1 cellular context compared by ENCODE assay signal in genomic region chr19:3047307-3048189, GRCh38.
TF ChIP-seq lines count a peak whose summit lies in the region.

No MANE protein-coding gene starts in this region.

TF ChIP-seq in K562, 482 proteins besides CTCF, POLR2A, EP300 and RAD21 (continued from another document and continues in another):
- TF ChIP-seq, protein P1, sequence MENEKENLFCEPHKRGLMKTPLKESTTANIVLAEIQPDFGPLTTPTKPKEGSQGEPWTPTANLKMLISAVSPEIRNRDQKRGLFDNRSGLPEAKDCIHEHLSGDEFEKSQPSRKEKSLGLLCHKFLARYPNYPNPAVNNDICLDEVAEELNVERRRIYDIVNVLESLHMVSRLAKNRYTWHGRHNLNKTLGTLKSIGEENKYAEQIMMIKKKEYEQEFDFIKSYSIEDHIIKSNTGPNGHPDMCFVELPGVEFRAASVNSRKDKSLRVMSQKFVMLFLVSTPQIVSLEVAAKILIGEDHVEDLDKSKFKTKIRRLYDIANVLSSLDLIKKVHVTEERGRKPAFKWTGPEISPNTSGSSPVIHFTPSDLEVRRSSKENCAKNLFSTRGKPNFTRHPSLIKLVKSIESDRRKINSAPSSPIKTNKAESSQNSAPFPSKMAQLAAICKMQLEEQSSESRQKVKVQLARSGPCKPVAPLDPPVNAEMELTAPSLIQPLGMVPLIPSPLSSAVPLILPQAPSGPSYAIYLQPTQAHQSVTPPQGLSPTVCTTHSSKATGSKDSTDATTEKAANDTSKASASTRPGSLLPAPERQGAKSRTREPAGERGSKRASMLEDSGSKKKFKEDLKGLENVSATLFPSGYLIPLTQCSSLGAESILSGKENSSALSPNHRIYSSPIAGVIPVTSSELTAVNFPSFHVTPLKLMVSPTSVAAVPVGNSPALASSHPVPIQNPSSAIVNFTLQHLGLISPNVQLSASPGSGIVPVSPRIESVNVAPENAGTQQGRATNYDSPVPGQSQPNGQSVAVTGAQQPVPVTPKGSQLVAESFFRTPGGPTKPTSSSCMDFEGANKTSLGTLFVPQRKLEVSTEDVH (IDR thresholded peaks at IDR 0.05; ENCODE audit: low read depth, partially characterized antibody) = no peak
- TF ChIP-seq SETDB1 (IDR thresholded peaks at IDR 0.05; ENCODE audit: low read length) = no peak
- TF ChIP-seq SIN3B (IDR thresholded peaks at IDR 0.05; ENCODE audit: low read depth) = no peak
- no peak for TF ChIP-seq MLX (CRISPR knock-in tag; conservative IDR thresholded peaks at IDR 0.05)
- TF ChIP-seq HLTF (IDR thresholded peaks at IDR 0.05) = no peak
- peak; percentile 51 for TF ChIP-seq TAF1 (IDR thresholded peaks at IDR 0.05; ENCODE audit: control insufficient read depth, extremely low read depth, insufficient read depth, low read length, severe bottlenecking)
- TF ChIP-seq KHSRP (IDR thresholded peaks at IDR 0.05) = no peak
- TF ChIP-seq, protein P2, sequence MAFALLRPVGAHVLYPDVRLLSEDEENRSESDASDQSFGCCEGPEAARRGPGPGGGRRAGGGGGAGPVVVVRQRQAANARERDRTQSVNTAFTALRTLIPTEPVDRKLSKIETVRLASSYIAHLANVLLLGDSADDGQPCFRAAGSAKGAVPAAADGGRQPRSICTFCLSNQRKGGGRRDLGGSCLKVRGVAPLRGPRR (CRISPR knock-in tag; IDR thresholded peaks at IDR 0.05) = no peak
- no peak for TF ChIP-seq ARID3A (IDR thresholded peaks at IDR 0.05; ENCODE audit: borderline replicate concordance, low read depth, low read length)
- TF ChIP-seq PHTF2 (CRISPR knock-in tag; IDR thresholded peaks at IDR 0.05) = no peak
- TF ChIP-seq FOXA3 (CRISPR knock-in tag; conservative IDR thresholded peaks at IDR 0.05 in 1 of 2, IDR thresholded peaks at IDR 0.05 in 1 of 2) = peak in 1 of 2 experiments; percentile 49; a peak in 1 of 4 replicates
- TF ChIP-seq, protein P3, sequence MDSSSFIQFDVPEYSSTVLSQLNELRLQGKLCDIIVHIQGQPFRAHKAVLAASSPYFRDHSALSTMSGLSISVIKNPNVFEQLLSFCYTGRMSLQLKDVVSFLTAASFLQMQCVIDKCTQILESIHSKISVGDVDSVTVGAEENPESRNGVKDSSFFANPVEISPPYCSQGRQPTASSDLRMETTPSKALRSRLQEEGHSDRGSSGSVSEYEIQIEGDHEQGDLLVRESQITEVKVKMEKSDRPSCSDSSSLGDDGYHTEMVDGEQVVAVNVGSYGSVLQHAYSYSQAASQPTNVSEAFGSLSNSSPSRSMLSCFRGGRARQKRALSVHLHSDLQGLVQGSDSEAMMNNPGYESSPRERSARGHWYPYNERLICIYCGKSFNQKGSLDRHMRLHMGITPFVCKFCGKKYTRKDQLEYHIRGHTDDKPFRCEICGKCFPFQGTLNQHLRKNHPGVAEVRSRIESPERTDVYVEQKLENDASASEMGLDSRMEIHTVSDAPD (CRISPR knock-in tag; IDR thresholded peaks at IDR 0.05) = no peak
- no peak for TF ChIP-seq RREB1 (CRISPR knock-in tag; IDR thresholded peaks at IDR 0.05)
- TF ChIP-seq ZNF124 (CRISPR knock-in tag; IDR thresholded peaks at IDR 0.05) = no peak
- TF ChIP-seq RNF2 (IDR thresholded peaks at IDR 0.05) = peak; percentile 86
- no peak for TF ChIP-seq FOXJ3 (CRISPR knock-in tag; IDR thresholded peaks at IDR 0.05)
- no peak for TF ChIP-seq ZHX1 (conservative IDR thresholded peaks at IDR 0.05; ENCODE audit: low read length)
- TF ChIP-seq GATAD2B (IDR thresholded peaks at IDR 0.05; ENCODE audit: borderline replicate concordance) = 0 out of 2 replicates have a peak, but pooled peaks have one; percentile 35
- no peak for TF ChIP-seq ZKSCAN3 (CRISPR knock-in tag; IDR thresholded peaks at IDR 0.05)
- no peak for TF ChIP-seq HNRNPL (IDR thresholded peaks at IDR 0.05; ENCODE audit: low read depth, low read length)
- TF ChIP-seq CCNT2 (IDR thresholded peaks at IDR 0.05; ENCODE audit: borderline replicate concordance, extremely low read depth, insufficient read length, low read depth, low read length) = no peak
- no peak for TF ChIP-seq CEBPZ (IDR thresholded peaks at IDR 0.05; ENCODE audit: borderline replicate concordance, low read depth, low read length)
- no peak for TF ChIP-seq ZNF445 (CRISPR knock-in tag; IDR thresholded peaks at IDR 0.05; ENCODE audit: low read depth)
- peak; percentile 17 to 76; a peak in 3 of 4 replicates for TF ChIP-seq MLLT1 (IDR thresholded peaks at IDR 0.05)
- no peak for TF ChIP-seq HNRNPK (IDR thresholded peaks at IDR 0.05; ENCODE audit: low read depth, low read length, poor library complexity, severe bottlenecking)
- TF ChIP-seq MTA2 (IDR thresholded peaks at IDR 0.05; ENCODE audit: low read depth) = peak; percentile 87
- TF ChIP-seq NEUROD1 (IDR thresholded peaks at IDR 0.05; ENCODE audit: borderline replicate concordance, low read depth, low read length, partially characterized antibody) = peak; percentile 78
- TF ChIP-seq NR1H2 (CRISPR knock-in tag; IDR thresholded peaks at IDR 0.05) = no peak
